Comparison of ENCODE assay signal across 19 cellular contexts in genomic region chr1:159931101-159931816, GRCh38. TPM values are rescaled to one million over a fixed set of nuclear protein-coding genes. Genes with fewer than 3 reads are reported as not detected.
"Had no signal": no experiment of that assay in that cellular context is flagged by ENCODE, and none has a peak within 500 bp of the region (broad histone marks: within the 10 kb centered on the region; RNA-seq: fewer than 3 reads in every experiment).

No MANE protein-coding gene starts in this region.

- H3K27me3 ChIP-seq: esophagus squamous epithelium, suprapubic skin, upper lobe of left lung had no signal

- H3K36me3 ChIP-seq: gastroesophageal sphincter, tibial artery, upper lobe of left lung had no signal

- ATAC-seq: gastroesophageal sphincter; left colon; left ventricle myocardium superior; sciatic nerve; stimulated activated naive CD8-positive, alpha-beta T cell treated with anti-CD3 and anti-CD28 coated beads, Interleukin-15, Interleukin-2, amounts not matched to agents 100 U/mL and 50 U/mL, for 24 hours had no signal

- DNase-seq: cerebellar nuclear complex; esophagus squamous epithelium; foreskin fibroblast; glutamatergic neuron; immature natural killer cell; left colon; left ventricle myocardium superior; mesendoderm; naive B cell; stimulated activated naive CD8-positive, alpha-beta T cell treated with anti-CD3 and anti-CD28 coated beads, Interleukin-15, Interleukin-2, amounts not matched to agents 100 U/mL and 50 U/mL, for 24 hours; tibial artery had no signal

- H3K9me3 ChIP-seq: esophagus squamous epithelium, gastroesophageal sphincter, suprapubic skin, tibial artery, upper lobe of left lung had no signal

- H3K27ac ChIP-seq: esophagus squamous epithelium, gastroesophageal sphincter, suprapubic skin, tibial artery, upper lobe of left lung had no signal

- H3K4me3 ChIP-seq: esophagus squamous epithelium, gastroesophageal sphincter, suprapubic skin, tibial artery, upper lobe of left lung had no signal

RNA-seq across cellular contexts. Expression of gene IGSF9, which starts 14.2 kb away (rescaled TPM):
- total RNA-seq: lung microvascular endothelial cell, pulmonary artery endothelial cell had no signal

RNA-seq across cellular contexts. Expression of gene SLAMF9, which starts 22.8 kb away (rescaled TPM):
- total RNA-seq: epithelial cell of proximal tubule, gastroesophageal sphincter, left colon, left ventricle myocardium superior, lung microvascular endothelial cell, pulmonary artery endothelial cell, skeletal muscle tissue, suprapubic skin had no signal

RNA-seq across cellular contexts. Expression of gene CFAP45, which starts 31.3 kb away (rescaled TPM):
- total RNA-seq: skeletal muscle tissue had no signal
